In the genomic region with DNA sequence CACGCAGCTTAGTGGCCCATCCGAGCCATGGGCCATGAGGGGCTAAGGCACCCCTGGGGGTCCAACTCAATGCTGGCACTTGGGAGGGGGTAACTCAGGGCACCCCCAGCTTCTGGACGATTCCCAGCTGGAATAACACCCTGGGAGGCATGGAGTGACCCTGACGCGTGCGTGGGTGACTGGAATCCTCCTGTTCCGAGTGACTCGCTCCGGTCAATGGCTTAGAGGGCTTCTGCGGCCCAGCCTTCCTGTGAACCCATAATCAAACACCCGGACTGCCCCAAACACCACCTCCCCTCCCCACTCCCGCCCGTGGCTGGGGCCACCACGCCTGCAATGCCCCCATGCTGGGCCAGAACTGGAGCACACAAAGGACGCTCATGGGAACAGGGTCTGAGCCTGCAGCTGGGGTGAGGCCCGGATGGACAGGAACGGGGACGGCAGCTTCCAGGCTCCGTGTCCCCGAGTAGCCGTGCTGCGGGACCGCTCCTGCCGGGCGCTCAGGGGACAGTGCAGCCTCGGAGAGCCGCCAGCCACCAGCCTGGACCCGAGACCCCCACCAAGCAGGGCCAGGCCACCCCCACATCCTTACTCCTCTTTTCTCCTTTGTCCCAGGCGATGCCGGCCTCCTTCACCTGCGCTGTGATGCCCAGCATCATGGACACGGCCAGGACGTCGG, we compare ENCODE assay signal across 29 cellular contexts.
"Had no signal": no experiment of that assay in that cellular context is flagged by ENCODE, and none has a peak within 500 bp of the region (broad histone marks: within the 10 kb centered on the region; RNA-seq: fewer than 3 reads in every experiment).

No MANE protein-coding gene starts in this region.

- H3K27ac ChIP-seq: adrenal gland, ascending aorta, body of pancreas, brain microvascular endothelial cell, breast epithelium, cardiac muscle cell had no signal

- H3K4me3 ChIP-seq: adrenal gland, ascending aorta, body of pancreas, breast epithelium, cardiac muscle cell had no signal

- DNase-seq: activated effector memory CD4-positive, alpha-beta T cell treated with anti-CD3 and anti-CD28 coated beads, Interleukin-2, amount 50 U/mL, for 16 hours; activated effector memory CD4-positive, alpha-beta T cell treated with Interleukin-2 at 50 U/mL for 16 hours; activated gamma-delta T cell; activated gamma-delta T cell treated with Interleukin-2 at 50 U/mL for 16 hours; activated naive CD4-positive, alpha-beta T cell; activated naive CD4-positive, alpha-beta T cell treated with anti-CD3 and anti-CD28 coated beads for 36 hours; activated naive CD4-positive, alpha-beta T cell treated with anti-CD3 and anti-CD28 coated beads, Interleukin-2, amount 10 ng/mL, durations not matched to agents 7 days and 5 days; activated naive CD4-positive, alpha-beta T cell treated with Interleukin-2 at 50 U/mL for 16 hours; activated naive CD8-positive, alpha-beta T cell treated with anti-CD3 and anti-CD28 coated beads for 36 hours; activated naive CD8-positive, alpha-beta T cell treated with anti-CD3 and anti-CD28 coated beads, Interleukin-2, amount 10 ng/mL, durations not matched to agents 7 days and 5 days; activated naive CD8-positive, alpha-beta T cell treated with anti-CD3 and anti-CD28 coated beads, Interleukin-2, amount 50 U/mL, for 24 hours; activated T-cell treated with anti-CD3 and anti-CD28 coated beads, Interleukin-2, amount 50 U/mL, for 1 hour; activated T-cell treated with anti-CD3 and anti-CD28 coated beads, Interleukin-2, amount 50 U/mL, for 24 hours; activated T-cell treated with anti-CD3 and anti-CD28 coated beads, Interleukin-2, amount 50 U/mL, for 4 hours; activated T-cell treated with anti-CD3 and anti-CD28 coated beads, Interleukin-2, amount 50 U/mL, for 48 hours; activated T-cell treated with anti-CD3 and anti-CD28 coated beads, Interleukin-2, amount 50 U/mL, for 72 hours; adrenal gland; amniotic stem cell; anterior cingulate cortex; aorta; body of pancreas; brain microvascular endothelial cell; central memory CD4-positive, alpha-beta T cell; cerebellar nuclear complex had no signal

- FAIRE-seq: astrocyte, bronchial epithelial cell had no signal

- H3K9me3 ChIP-seq: adrenal gland, ascending aorta, body of pancreas, breast epithelium had no signal

- H3K27me3 ChIP-seq: adrenal gland, ascending aorta, body of pancreas, brain microvascular endothelial cell, breast epithelium, cardiac muscle cell had no signal

- H3K4me1 ChIP-seq: adrenal gland, ascending aorta, body of pancreas, breast epithelium had no signal
